In the genomic region with DNA sequence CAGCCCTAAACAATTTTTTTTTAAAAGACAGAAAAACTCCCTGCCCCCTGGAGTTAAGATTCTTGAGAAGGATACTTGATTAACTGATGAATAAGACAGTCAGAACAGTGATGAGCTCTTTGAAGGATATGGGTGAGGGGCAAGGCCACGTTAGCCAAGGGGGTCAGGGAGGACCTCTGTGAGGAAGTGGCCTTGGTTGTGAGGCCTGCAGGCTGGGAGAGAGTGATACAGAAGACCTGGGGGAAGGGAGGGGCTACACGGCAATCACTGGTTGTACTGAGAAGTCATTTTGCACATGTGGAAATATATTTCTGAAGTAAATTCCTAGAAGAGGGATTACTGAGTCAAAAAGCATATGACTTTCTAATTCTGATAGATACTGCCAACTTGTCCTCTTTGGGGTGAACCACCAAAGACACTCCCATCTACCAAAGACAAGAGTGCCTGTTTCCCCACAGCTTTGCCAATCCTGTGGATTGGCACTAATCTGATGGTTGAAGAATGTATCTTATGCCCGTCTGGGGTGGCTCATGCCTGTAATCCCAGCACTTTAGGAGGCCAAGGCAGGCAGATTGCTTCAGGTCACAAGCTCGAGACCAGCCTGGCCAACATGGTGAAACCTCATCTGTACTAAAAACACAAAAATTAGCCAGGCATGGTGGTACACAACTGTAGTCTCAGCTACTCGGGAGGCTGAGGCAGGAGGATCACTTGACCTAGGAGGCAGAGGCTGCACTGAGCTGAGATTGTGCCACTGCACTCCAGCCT, we compare ENCODE assay signal across 9 cellular contexts.
"Had no signal": no experiment of that assay in that cellular context is flagged by ENCODE, and none has a peak within 500 bp of the region (broad histone marks: within the 10 kb centered on the region; RNA-seq: fewer than 3 reads in every experiment).

No MANE protein-coding gene starts in this region.

- H3K27ac ChIP-seq: adrenal gland, gastrocnemius medialis, heart right ventricle had no signal

- H3K36me3 Mint-ChIP-seq: stimulated activated naive B cell treated with anti-CD40 and anti-IgM and Interleukin-4, amounts not matched to agents 10 μg/mL and 1 μg/mL and 100 μg/mL, for 72 hours had no signal

- H3K4me3 ChIP-seq: adrenal gland, gastrocnemius medialis, heart right ventricle had no signal

- H3K4me1 ChIP-seq: adrenal gland, gastrocnemius medialis, heart right ventricle had no signal

- H3K9me3 Mint-ChIP-seq: activated CD4-positive, alpha-beta memory T cell treated with anti-CD3 and anti-CD28 coated beads, Interleukin-2, amount 10 ng/mL, durations not matched to agents 7 days and 5 days; stimulated activated naive B cell treated with anti-CD40 and anti-IgM and Interleukin-4, amounts not matched to agents 10 μg/mL and 1 μg/mL and 100 μg/mL, for 72 hours had no signal

- H3K27me3 ChIP-seq: adrenal gland had no signal

- H3K36me3 ChIP-seq: adrenal gland, gastrocnemius medialis, heart right ventricle had no signal

- DNase-seq: activated CD4-positive, alpha-beta memory T cell treated with anti-CD3 and anti-CD28 coated beads, Interleukin-2, amount 10 ng/mL, durations not matched to agents 7 days and 5 days; activated naive CD4-positive, alpha-beta T cell treated with anti-CD3 and anti-CD28 coated beads, Interleukin-2, amount 50 U/mL, for 16 hours; effector CD8-positive, alpha-beta T cell; gastrocnemius medialis; heart right ventricle; kidney; left ventricle myocardium superior; stimulated activated naive B cell treated with anti-CD40 and anti-IgM and Interleukin-4, amounts not matched to agents 10 μg/mL and 1 μg/mL and 100 μg/mL, for 72 hours had no signal

- H3K27ac Mint-ChIP-seq: activated CD4-positive, alpha-beta memory T cell treated with anti-CD3 and anti-CD28 coated beads, Interleukin-2, amount 10 ng/mL, durations not matched to agents 7 days and 5 days; stimulated activated naive B cell treated with anti-CD40 and anti-IgM and Interleukin-4, amounts not matched to agents 10 μg/mL and 1 μg/mL and 100 μg/mL, for 72 hours had no signal

- H3K4me3 Mint-ChIP-seq: activated CD4-positive, alpha-beta memory T cell treated with anti-CD3 and anti-CD28 coated beads, Interleukin-2, amount 10 ng/mL, durations not matched to agents 7 days and 5 days; stimulated activated naive B cell treated with anti-CD40 and anti-IgM and Interleukin-4, amounts not matched to agents 10 μg/mL and 1 μg/mL and 100 μg/mL, for 72 hours had no signal

- ATAC-seq: gastrocnemius medialis; heart right ventricle; left ventricle myocardium superior; stimulated activated naive B cell treated with anti-CD40 and anti-IgM and Interleukin-4, amounts not matched to agents 10 μg/mL and 1 μg/mL and 100 μg/mL, for 72 hours had no signal

- H3K9me3 ChIP-seq: adrenal gland, gastrocnemius medialis, heart right ventricle had no signal
